8 cellular contexts compared by ENCODE assay signal in the genomic region with DNA sequence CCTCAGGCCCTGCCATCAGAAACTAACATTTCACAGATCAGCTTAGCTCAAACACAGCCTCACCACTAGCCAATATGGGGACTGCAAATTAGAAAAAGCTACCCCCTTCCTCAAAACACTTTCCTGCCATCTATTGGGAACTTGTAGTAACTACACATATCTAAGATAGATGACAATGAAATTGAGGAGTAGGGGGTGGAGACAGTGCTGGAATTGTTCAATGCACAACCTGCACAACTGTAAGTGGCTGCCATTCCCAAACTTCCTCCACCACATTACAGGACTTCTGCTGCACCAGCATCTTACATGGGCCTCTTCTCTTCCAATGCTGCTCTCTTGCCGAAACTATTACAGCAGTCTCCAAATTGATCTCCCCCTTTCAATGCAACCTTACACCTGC. TPM values are rescaled to one million over a fixed set of nuclear protein-coding genes. Genes with fewer than 3 reads are reported as not detected.
A peak's percentile ranks its signal among the peaks of the same experiment; 100 is the strongest.
DNase-seq lines count a peak whose midpoint lies in the region; ATAC-seq, FAIRE-seq and TF ChIP-seq lines count a peak whose summit lies in the region.

No MANE protein-coding gene starts in this region.

- TF ChIP-seq POLR2A in body of pancreas (IDR thresholded peaks at IDR 0.05): no peak
- TF ChIP-seq POLR2A in tibial nerve (IDR thresholded peaks at IDR 0.05): no peak

- peak; percentile 47 for TF ChIP-seq CTCF in GM12865 (IDR thresholded peaks at IDR 0.05; ENCODE audit: insufficient read depth, low read depth, low read length, missing control alignments)
- TF ChIP-seq CTCF in body of pancreas (IDR thresholded peaks at IDR 0.05): peak in 5 of 7 experiments; percentile 18 to 33 (median 27)
- no peak for TF ChIP-seq CTCF in tibial nerve (IDR thresholded peaks at IDR 0.05)

- H3K27ac Mint-ChIP-seq in naive thymus-derived CD4-positive, alpha-beta T cell: no peak overlapping the region
- H3K27ac Mint-ChIP-seq in CD8-positive, alpha-beta memory T cell: no peak overlapping the region

- H3K9me3 ChIP-seq in body of pancreas (no peaks in the 10 kb centered on the region), tibial nerve (peaks cover 0 to 8% (median 0%) of the 10 kb centered on the region in 4 donors)
- no peaks in the 10 kb centered on the region for H3K9me3 ChIP-seq in naive thymus-derived CD4-positive, alpha-beta T cell (ENCODE audit: control insufficient read depth in 2 of 3, low read length in 3 of 3)
- no peaks in the 10 kb centered on the region for H3K9me3 ChIP-seq in CD8-positive, alpha-beta memory T cell (ENCODE audit: low read length)

- no peaks in the 10 kb centered on the region for H3K4me1 Mint-ChIP-seq in naive thymus-derived CD4-positive, alpha-beta T cell
- H3K4me1 Mint-ChIP-seq in CD8-positive, alpha-beta memory T cell: no peaks in the 10 kb centered on the region

- no peaks in the 10 kb centered on the region for H3K4me1 ChIP-seq in body of pancreas
- no peaks in the 10 kb centered on the region for H3K4me1 ChIP-seq in naive thymus-derived CD4-positive, alpha-beta T cell (ENCODE audit: control insufficient read depth in 2 of 2, insufficient read depth in 2 of 2, low read length in 2 of 2)
- no peaks in the 10 kb centered on the region for H3K4me1 ChIP-seq in tibial nerve
- no peaks in the 10 kb centered on the region for H3K4me1 ChIP-seq in CD8-positive, alpha-beta memory T cell (ENCODE audit: insufficient read depth, low read length)

- H3K9me3 Mint-ChIP-seq in naive thymus-derived CD4-positive, alpha-beta T cell: peaks cover 0 to 1% (median 0%) of the 10 kb centered on the region in 11 donors
- H3K9me3 Mint-ChIP-seq in CD8-positive, alpha-beta memory T cell: no peaks in the 10 kb centered on the region

- H3K27me3 ChIP-seq in body of pancreas (no peaks in the 10 kb centered on the region), tibial nerve (no peaks in the 10 kb centered on the region)
- H3K27me3 ChIP-seq in naive thymus-derived CD4-positive, alpha-beta T cell (ENCODE audit: control insufficient read depth in 2 of 2, insufficient read depth in 2 of 2, low read length in 2 of 2): no peaks in the 10 kb centered on the region
- no peaks in the 10 kb centered on the region for H3K27me3 ChIP-seq in CD8-positive, alpha-beta memory T cell (ENCODE audit: insufficient read depth, low read length, poor library complexity, severe bottlenecking)

- peak; percentile 82 for FAIRE-seq in A204.1 (lab: Jason Lieb, UNC)

- H3K4me3 ChIP-seq in GM12865 (ENCODE audit: low read depth, low read length) (no peak overlapping the region), body of pancreas (no peak overlapping the region), tibial nerve (no peak overlapping the region)
- H3K4me3 ChIP-seq in naive thymus-derived CD4-positive, alpha-beta T cell (ENCODE audit: low read length): no peak overlapping the region
- H3K4me3 ChIP-seq in CD8-positive, alpha-beta memory T cell (ENCODE audit: low read length): no peak overlapping the region

- DNase-seq in GM12865 (ENCODE audit: low read depth): peak; percentile 32
- DNase-seq in NCI-H2227 (lab: John Stamatoyannopoulos, UW; ENCODE audit: unreplicated experiment): peak; percentile 69
- no peak for DNase-seq in body of pancreas
- no peak for DNase-seq in naive thymus-derived CD4-positive, alpha-beta T cell
- no peak for DNase-seq in activated CD4-positive, alpha-beta T cell treated with anti-CD3 and anti-CD28 coated beads for 1 hour
- no peak for DNase-seq in tibial nerve (ENCODE audit: low spot score in 2 of 2)
- no peak for DNase-seq in CD8-positive, alpha-beta memory T cell

- H3K36me3 Mint-ChIP-seq in naive thymus-derived CD4-positive, alpha-beta T cell: no peaks in the 10 kb centered on the region
- H3K36me3 Mint-ChIP-seq in CD8-positive, alpha-beta memory T cell: no peaks in the 10 kb centered on the region

- H3K27me3 Mint-ChIP-seq in naive thymus-derived CD4-positive, alpha-beta T cell: peaks cover 4 to 11% (median 5%) of the 10 kb centered on the region in 5 donors
- peaks cover 9 to 30% of the 10 kb centered on the region in 2 donors for H3K27me3 Mint-ChIP-seq in CD8-positive, alpha-beta memory T cell

- H3K4me3 Mint-ChIP-seq in naive thymus-derived CD4-positive, alpha-beta T cell: no peak overlapping the region
- H3K4me3 Mint-ChIP-seq in CD8-positive, alpha-beta memory T cell: no peak overlapping the region

- POLR2A ChIA-PET in naive thymus-derived CD4-positive, alpha-beta T cell (lab: Charles Lee): no interaction called here
- POLR2A ChIA-PET in CD8-positive, alpha-beta memory T cell (lab: Charles Lee): no interaction called here

- H3K36me3 ChIP-seq in body of pancreas (replicated peaks in 1 of 2; ENCODE audit: insufficient read depth in 1 of 2, low read depth in 2 of 2): no peaks in the 10 kb centered on the region
- H3K36me3 ChIP-seq in naive thymus-derived CD4-positive, alpha-beta T cell (ENCODE audit: control insufficient read depth in 2 of 3, insufficient read depth in 3 of 3, low read length in 3 of 3): no peaks in the 10 kb centered on the region
- no peaks in the 10 kb centered on the region for H3K36me3 ChIP-seq in tibial nerve
- no peaks in the 10 kb centered on the region for H3K36me3 ChIP-seq in CD8-positive, alpha-beta memory T cell (ENCODE audit: insufficient read depth, low read length)

- CTCF ChIA-PET in naive thymus-derived CD4-positive, alpha-beta T cell (lab: Charles Lee): interaction anchor here (0.5 kb wide), 1 partner anchor 22 kb away, joined by 3 read pairs; no protein-coding TSS in a partner anchor
- CTCF ChIA-PET in CD8-positive, alpha-beta memory T cell (lab: Charles Lee): no interaction called here

- TF ChIP-seq EP300 in tibial nerve (IDR thresholded peaks at IDR 0.05): no peak

- H3K27ac ChIP-seq in body of pancreas (no peak overlapping the region), tibial nerve (no peak overlapping the region)
- no peak overlapping the region for H3K27ac ChIP-seq in naive thymus-derived CD4-positive, alpha-beta T cell (ENCODE audit: low read depth, low read length)
- H3K27ac ChIP-seq in CD8-positive, alpha-beta memory T cell (ENCODE audit: low read depth, low read length): no peak overlapping the region

- WGBS in body of pancreas, 2 donors: 68 to 83% methylated on average over 1 of the region's 1 CpG
- 97 to 100% methylated on average over 1 of the region's 1 CpG for WGBS in tibial nerve, 2 donors

- intact Hi-C loops in body of pancreas (cut with DNase I): no loop called here
- intact Hi-C loops in naive thymus-derived CD4-positive, alpha-beta T cell (cut with micrococcal nuclease): no loop called here

- ATAC-seq in body of pancreas: no peak
- ATAC-seq in naive thymus-derived CD4-positive, alpha-beta T cell: peak; percentile 47

RNA-seq across cellular contexts. Expression of gene AIPL1, which starts 21.8 kb away (rescaled TPM):
- total RNA-seq in body of pancreas (not detected), tibial nerve (not detected)
- total RNA-seq in naive thymus-derived CD4-positive, alpha-beta T cell: not detected
- polyA plus RNA-seq in naive thymus-derived CD4-positive, alpha-beta T cell: not detected
- not detected for total RNA-seq in CD8-positive, alpha-beta memory T cell
- not detected for polyA plus RNA-seq in CD8-positive, alpha-beta memory T cell

RNA-seq across cellular contexts. Expression of gene PIMREG, which starts 31.2 kb away (rescaled TPM):
- total RNA-seq in body of pancreas (not detected), tibial nerve (under 1 TPM in 2 of 4 donors, not detected in 2; 0.42 to 0.59 TPM)
- total RNA-seq in naive thymus-derived CD4-positive, alpha-beta T cell: 10 to 100 TPM in 1 of 5 experiments, under 1 TPM in 1, not detected in 3; 0.49 to 18.6 TPM
- polyA plus RNA-seq in naive thymus-derived CD4-positive, alpha-beta T cell: under 1 TPM; 0.12 to 0.47 TPM
- total RNA-seq in CD8-positive, alpha-beta memory T cell: 1 to 10 TPM; 1.6 to 1.8 TPM
- not detected for polyA plus RNA-seq in CD8-positive, alpha-beta memory T cell

Comparison
In these comparisons a context has a peak if more than half of its experiments do, and no peak if none do; other contexts are left out.
1. DNase-seq: peak in GM12865 (single experiment) and NCI-H2227 (single experiment); none in body of pancreas (0 of 4), naive thymus-derived CD4-positive, alpha-beta T cell (0 of 9), activated CD4-positive, alpha-beta T cell treated with anti-CD3 and anti-CD28 coated beads for 1 hour (single experiment), tibial nerve (0 of 2) and CD8-positive, alpha-beta memory T cell (0 of 5).
2. CTCF ChIP-seq: peak in GM12865 (single experiment) and body of pancreas (5 of 7); none in tibial nerve (0 of 5).